ENCODE assay signal across 30 cellular contexts in genomic region chr13:110794209-110794608, GRCh38.
"Had no signal": no experiment of that assay in that cellular context is flagged by ENCODE, and none has a peak within 500 bp of the region (broad histone marks: within the 10 kb centered on the region; RNA-seq: fewer than 3 reads in every experiment).

No MANE protein-coding gene starts in this region.

- H3K27me3 ChIP-seq: SJCRH30 had no signal

- H3K4me2 ChIP-seq: PC-9 had no signal

- H3K4me3 ChIP-seq: K562, PC-9, SJCRH30, SK-N-MC had no signal

- H3K27ac ChIP-seq: PC-9, RWPE1, SJCRH30, SK-N-MC had no signal

- H2AFZ ChIP-seq: PC-9 had no signal

- ATAC-seq: K562, Panc1, Right ventricle myocardium inferior, SK-N-SH treated with all-trans-retinoic acid at 6 μM for 48 hours had no signal

- DNase-seq: KG1, MM.1S, MV-4-11, NCI-H1092, NCI-H1105, NCI-H1417 treated with DMSO at 0.1 percent for 48 hours, NCI-H1436 treated with DMSO at 0.1 percent for 48 hours, NCI-H1694 treated with DMSO at 0.1 percent for 48 hours, NCI-H187 treated with DMSO at 0.1 percent for 48 hours, NCI-H2029, NCI-H2081, NCI-H2171 treated with DMSO at 0.1 percent for 48 hours, NCI-H2227 treated with DMSO at 0.1 percent for 48 hours, NCI-H345, NCI-H446 treated with DMSO at 0.1 percent for 48 hours, NCI-H510A, NCI-H524, NCI-H526, NCI-H82, PC-9, SHP77, SIG-M5, SJCRH30, SW 1271 had no signal

- H3K9me3 ChIP-seq: SJCRH30 had no signal

- H3K36me3 ChIP-seq: SJCRH30 had no signal
